In genomic region chr17:74957935-74958549, GRCh38 we compare ENCODE assay signal across 9 cellular contexts. TPM values are rescaled to one million over a fixed set of nuclear protein-coding genes. Genes with fewer than 3 reads are reported as not detected.
DNase-seq lines count a peak whose midpoint lies in the region; ATAC-seq, FAIRE-seq and TF ChIP-seq lines count a peak whose summit lies in the region.
"Had no signal": no experiment of that assay in that cellular context is flagged by ENCODE, and none has a peak within 500 bp of the region (broad histone marks: within the 10 kb centered on the region; RNA-seq: fewer than 3 reads in every experiment).

No MANE protein-coding gene starts in this region.

- intact Hi-C loops in HepG2 (cut with micrococcal nuclease; ENCODE audit: unreplicated experiment): loop anchor here (1.0 kb wide), 1 partner anchor 35 kb away; the partner anchor contains the start of gene USH1G

- peak; percentile 81 for FAIRE-seq in HepG2 (lab: Jason Lieb, UNC)

- peaks cover 10% of the 10 kb centered on the region; the same call in 1 of the 2 replicates for H3K4me1 ChIP-seq in HepG2 (ENCODE audit: insufficient read depth, low read length)

- H3K9me3 ChIP-seq in HepG2 (ENCODE audit: low read length): no peaks in the 10 kb centered on the region

- H3K79me2 ChIP-seq in HepG2 (ENCODE audit: insufficient read depth, low read length): no peaks in the 10 kb centered on the region

- H4K20me1 ChIP-seq in HepG2 (ENCODE audit: insufficient read depth, low read length): no peaks in the 10 kb centered on the region

- no peak overlapping the region for H3K9ac ChIP-seq in HepG2 (ENCODE audit: insufficient read depth, low read depth, low read length)

- no peak overlapping the region for H3K27ac ChIP-seq in caudate nucleus (ENCODE audit: low read depth, low read length)
- H3K27ac ChIP-seq in HepG2 (ENCODE audit: extremely low read length, insufficient read depth, low read length): no peak overlapping the region

- no peaks in the 10 kb centered on the region for H3K36me3 ChIP-seq in HepG2 (replicated peaks in 1 of 2; ENCODE audit: control insufficient read depth in 1 of 2, insufficient read depth in 2 of 2, low read length in 2 of 2)

- peak; percentile 47 to 53 for DNase-seq in NOMO-1 (lab: John Stamatoyannopoulos, UW; ENCODE audit: unreplicated experiment in 2 of 2)
- DNase-seq in NOMO-1 treated with dmso at 0.1 percent for 144 hours (lab: John Stamatoyannopoulos, UW; ENCODE audit: unreplicated experiment): no peak
- peak; percentile 70 for DNase-seq in NCI-H345 (lab: John Stamatoyannopoulos, UW)
- peak; percentile 89 for DNase-seq in activated CD4-positive, CD25-positive, alpha-beta regulatory T cell treated with anti-CD3 and anti-CD28 coated beads, Interleukin-2, amount 50 U/mL, for 72 hours
- peak in 39 of 61 donors; percentile 2 to 66 (median 20) for DNase-seq in caudate nucleus (lab: John Stamatoyannopoulos, UW)
- peak; percentile 41 for DNase-seq in HepG2 (ENCODE audit: low spot score)
- peak; percentile 57 to 77 (median 66) for DNase-seq in stimulated activated CD4-positive, alpha-beta T cell treated with anti-CD3 and anti-CD28 coated beads, TNF-alpha, amount 100 ng/mL, for 48 hours (ENCODE audit: low read depth in 3 of 3)

- no peak for TF ChIP-seq EP300 in HepG2 (IDR thresholded peaks at IDR 0.05; ENCODE audit: low read depth in 2 of 2, low read length in 2 of 2)
- TF ChIP-seq EP300 in HepG2 (CRISPR knock-in tag; IDR thresholded peaks at IDR 0.05; ENCODE audit: borderline replicate concordance): no peak

- peak; percentile 55 for ATAC-seq in HepG2
- no peak for ATAC-seq in GM21619 (IDR thresholded peaks at IDR 0.05; ENCODE audit: unreplicated experiment)

- CTCF ChIA-PET in HepG2 (lab: Yijun Ruan, JAX; ENCODE audit: low intra/inter-chr PET ratio, low total read pairs): interaction anchor here (1.2 to 2.8 kb wide), 6 partner anchors 10 to 167 kb away, joined by 3 to 32 read pairs (median 7); partner anchors contain the start of genes MRPL58, OTOP2 and USH1G

- no peak overlapping the region for H3K4me3 ChIP-seq in HepG2 (replicated peaks in 1 of 3; ENCODE audit: insufficient read depth in 1 of 3, low read depth in 2 of 3, low read length in 3 of 3)

- TF ChIP-seq CTCF in HepG2 (CRISPR knock-in tag; IDR thresholded peaks at IDR 0.05): peak; percentile 96

- no peak overlapping the region for H3K4me2 ChIP-seq in HepG2 (ENCODE audit: low read depth, low read length)

- BruUV-seq in HepG2 (replicated peaks; lab: Mats Ljungman, UMichigan): no TSS peak

- in situ Hi-C loops in HepG2 (cut with HindIII; ENCODE audit: extremely low pct_ligation_motif_present, low pct_unique_long_range_greater_than_20kb): loop anchor here (5.0 kb wide), 1 partner anchor 36 kb away; the partner anchor contains the start of genes OTOP2 and USH1G

- WGBS in HepG2 (ENCODE audit: low lambda C conversion rate): 16% methylated on average over 11 of the region's 26 CpGs

- peaks cover 0 to 8% of the 10 kb centered on the region in 2 experiments; a peak in 2 of 5 replicates for H3K27me3 ChIP-seq in HepG2 (ENCODE audit: control insufficient read depth in 1 of 2, insufficient read depth in 2 of 2, low read length in 2 of 2)

- TF ChIP-seq RAD21 in HepG2 (CRISPR knock-in tag; IDR thresholded peaks at IDR 0.05): peak; percentile 89

- no peak overlapping the region for H2AFZ ChIP-seq in HepG2 (ENCODE audit: low read length)

- POLR2A ChIA-PET in HepG2 (lab: Yijun Ruan, JAX): interaction anchor here (0.7 to 2.6 kb wide), 7 partner anchors 9 to 85 kb away, joined by 3 to 10 read pairs (median 3); partner anchors contain the start of genes FDXR and MRPL58

- TF ChIP-seq POLR2A in HepG2 (IDR thresholded peaks at IDR 0.05; ENCODE audit: insufficient read depth in 1 of 2, low read depth in 2 of 2, low read length in 2 of 2): no peak

RNA-seq across cellular contexts. Expression of gene HID1, which starts 14.5 kb away (rescaled TPM):
- total RNA-seq in HepG2 (2016; rRNA removed; fragmentation: Illumina TruSeq; extraction: Trizol): 1.7 and 2.1 TPM in 2 replicates
- 0.53 TPM in 1 of 2 replicates, not detected in the other for total RNA-seq in HepG2 (2016; cell fraction: cytosol; rRNA removed; fragmentation: Illumina TruSeq; extraction: Trizol; ENCODE audit: low read depth)
- 1.7 and 2.0 TPM in 2 replicates for total RNA-seq in HepG2 (2016; cell fraction: insoluble cytoplasmic fraction; rRNA removed; fragmentation: Illumina TruSeq; extraction: Trizol)
- 0.48 and 1.1 TPM in 2 replicates for total RNA-seq in HepG2 (2016; cell fraction: membrane; rRNA removed; fragmentation: Illumina TruSeq; extraction: Trizol)
- total RNA-seq in HepG2 (2016; cell fraction: nucleus; rRNA removed; fragmentation: Illumina TruSeq; extraction: Trizol): 1.4 and 3.5 TPM in 2 replicates
- 10.6 and 17.1 TPM in 2 replicates for polyA plus RNA-seq in HepG2 (2011; rRNA removed)
- 3.8 and 4.4 TPM in 2 replicates for polyA plus RNA-seq in HepG2 (2011; cell fraction: cytosol; rRNA removed)
- polyA plus RNA-seq in HepG2 (2011; cell fraction: nucleus; rRNA removed): 65.2 and 76.6 TPM in 2 replicates
- 6.0 and 18.4 TPM in 2 replicates for polyA plus RNA-seq in HepG2 (2012)
- polyA plus RNA-seq in HepG2 (2016; cell fraction: cytosol; fragmentation: Illumina TruSeq; extraction: Trizol; ENCODE audit: low read depth): 0.52 and 0.83 TPM in 2 replicates
- polyA plus RNA-seq in HepG2 (2016; cell fraction: insoluble cytoplasmic fraction; fragmentation: Illumina TruSeq; extraction: Trizol; ENCODE audit: low read depth): 2.4 and 3.5 TPM in 2 replicates
- 1.6 and 1.8 TPM in 2 replicates for polyA plus RNA-seq in HepG2 (2016; cell fraction: membrane; fragmentation: Illumina TruSeq; extraction: Trizol; ENCODE audit: low read depth)
- 6.5 and 7.2 TPM in 2 replicates for polyA plus RNA-seq in HepG2 (2016; cell fraction: nucleus; fragmentation: Illumina TruSeq; extraction: Trizol; ENCODE audit: insufficient read depth, low read depth)
- polyA minus RNA-seq in HepG2 (2011; rRNA and poly(A)+ RNA removed; ENCODE audit: low replicate concordance): 0.19 and 15.2 TPM in 2 replicates
- 2.5 and 3.1 TPM in 2 replicates for polyA minus RNA-seq in HepG2 (2011; cell fraction: cytosol; rRNA and poly(A)+ RNA removed)
- polyA minus RNA-seq in HepG2 (2011; cell fraction: nucleus; rRNA and poly(A)+ RNA removed): 8.4 and 9.3 TPM in 2 replicates

RNA-seq across cellular contexts. Expression of gene OTOP3, which starts 22.3 kb away (rescaled TPM):
- total RNA-seq in HepG2 (2016; rRNA removed; fragmentation: Illumina TruSeq; extraction: Trizol): not detected in 2 replicates
- total RNA-seq in HepG2 (2016; cell fraction: cytosol; rRNA removed; fragmentation: Illumina TruSeq; extraction: Trizol; ENCODE audit: low read depth): not detected in 2 replicates
- total RNA-seq in HepG2 (2016; cell fraction: insoluble cytoplasmic fraction; rRNA removed; fragmentation: Illumina TruSeq; extraction: Trizol): not detected in 2 replicates
- total RNA-seq in HepG2 (2016; cell fraction: membrane; rRNA removed; fragmentation: Illumina TruSeq; extraction: Trizol): not detected in 2 replicates
- total RNA-seq in HepG2 (2016; cell fraction: nucleus; rRNA removed; fragmentation: Illumina TruSeq; extraction: Trizol): not detected in 2 replicates
- not detected in 2 replicates for polyA plus RNA-seq in HepG2 (2011; rRNA removed)
- polyA plus RNA-seq in HepG2 (2011; cell fraction: cytosol; rRNA removed): not detected in 2 replicates
- not detected in 2 replicates for polyA plus RNA-seq in HepG2 (2011; cell fraction: nucleus; rRNA removed)
- polyA plus RNA-seq in HepG2 (2012): not detected in 2 replicates
- polyA plus RNA-seq in HepG2 (2016; cell fraction: cytosol; fragmentation: Illumina TruSeq; extraction: Trizol; ENCODE audit: low read depth): not detected in 2 replicates
- polyA plus RNA-seq in HepG2 (2016; cell fraction: insoluble cytoplasmic fraction; fragmentation: Illumina TruSeq; extraction: Trizol; ENCODE audit: low read depth): not detected in 2 replicates
- not detected in 2 replicates for polyA plus RNA-seq in HepG2 (2016; cell fraction: membrane; fragmentation: Illumina TruSeq; extraction: Trizol; ENCODE audit: low read depth)
- polyA plus RNA-seq in HepG2 (2016; cell fraction: nucleus; fragmentation: Illumina TruSeq; extraction: Trizol; ENCODE audit: insufficient read depth, low read depth): not detected in 2 replicates
- not detected in 2 replicates for polyA minus RNA-seq in HepG2 (2011; rRNA and poly(A)+ RNA removed; ENCODE audit: low replicate concordance)
- polyA minus RNA-seq in HepG2 (2011; cell fraction: cytosol; rRNA and poly(A)+ RNA removed): not detected in 2 replicates
- not detected in 2 replicates for polyA minus RNA-seq in HepG2 (2011; cell fraction: nucleus; rRNA and poly(A)+ RNA removed)
- total RNA-seq: mononuclear cell had no signal

RNA-seq across cellular contexts. Expression of gene CDR2L, which starts 29.4 kb away (rescaled TPM):
- 1.9 and 2.1 TPM in 2 replicates for total RNA-seq in HepG2 (2016; rRNA removed; fragmentation: Illumina TruSeq; extraction: Trizol)
- total RNA-seq in HepG2 (2016; cell fraction: cytosol; rRNA removed; fragmentation: Illumina TruSeq; extraction: Trizol; ENCODE audit: low read depth): 0.62 and 0.81 TPM in 2 replicates
- total RNA-seq in HepG2 (2016; cell fraction: insoluble cytoplasmic fraction; rRNA removed; fragmentation: Illumina TruSeq; extraction: Trizol): 1.8 and 2.1 TPM in 2 replicates
- 2.5 and 2.7 TPM in 2 replicates for total RNA-seq in HepG2 (2016; cell fraction: membrane; rRNA removed; fragmentation: Illumina TruSeq; extraction: Trizol)
- total RNA-seq in HepG2 (2016; cell fraction: nucleus; rRNA removed; fragmentation: Illumina TruSeq; extraction: Trizol): 1.7 TPM in 2 replicates
- 1.9 and 2.1 TPM in 2 replicates for polyA plus RNA-seq in HepG2 (2011; rRNA removed)
- polyA plus RNA-seq in HepG2 (2011; cell fraction: cytosol; rRNA removed): 1.3 and 2.5 TPM in 2 replicates
- polyA plus RNA-seq in HepG2 (2011; cell fraction: nucleus; rRNA removed): 3.2 and 3.4 TPM in 2 replicates
- 0.63 and 2.1 TPM in 2 replicates for polyA plus RNA-seq in HepG2 (2012)
- 0.72 and 1.0 TPM in 2 replicates for polyA plus RNA-seq in HepG2 (2016; cell fraction: cytosol; fragmentation: Illumina TruSeq; extraction: Trizol; ENCODE audit: low read depth)
- polyA plus RNA-seq in HepG2 (2016; cell fraction: insoluble cytoplasmic fraction; fragmentation: Illumina TruSeq; extraction: Trizol; ENCODE audit: low read depth): 2.8 and 3.4 TPM in 2 replicates
- polyA plus RNA-seq in HepG2 (2016; cell fraction: membrane; fragmentation: Illumina TruSeq; extraction: Trizol; ENCODE audit: low read depth): 2.1 and 2.5 TPM in 2 replicates
- polyA plus RNA-seq in HepG2 (2016; cell fraction: nucleus; fragmentation: Illumina TruSeq; extraction: Trizol; ENCODE audit: insufficient read depth, low read depth): 3.0 and 3.9 TPM in 2 replicates
- polyA minus RNA-seq in HepG2 (2011; rRNA and poly(A)+ RNA removed; ENCODE audit: low replicate concordance): 3.6 and 20.5 TPM in 2 replicates
- 1.3 and 2.9 TPM in 2 replicates for polyA minus RNA-seq in HepG2 (2011; cell fraction: cytosol; rRNA and poly(A)+ RNA removed)
- 0.50 and 0.90 TPM in 2 replicates for polyA minus RNA-seq in HepG2 (2011; cell fraction: nucleus; rRNA and poly(A)+ RNA removed)

RNA-seq across cellular contexts. Expression of gene OTOP2, which starts 34.0 kb away (rescaled TPM):
- not detected in 2 replicates for total RNA-seq in HepG2 (2016; rRNA removed; fragmentation: Illumina TruSeq; extraction: Trizol)
- not detected in 2 replicates for total RNA-seq in HepG2 (2016; cell fraction: cytosol; rRNA removed; fragmentation: Illumina TruSeq; extraction: Trizol; ENCODE audit: low read depth)
- total RNA-seq in HepG2 (2016; cell fraction: insoluble cytoplasmic fraction; rRNA removed; fragmentation: Illumina TruSeq; extraction: Trizol): not detected in 2 replicates
- total RNA-seq in HepG2 (2016; cell fraction: membrane; rRNA removed; fragmentation: Illumina TruSeq; extraction: Trizol): not detected in 2 replicates
- not detected in 2 replicates for total RNA-seq in HepG2 (2016; cell fraction: nucleus; rRNA removed; fragmentation: Illumina TruSeq; extraction: Trizol)
- polyA plus RNA-seq in HepG2 (2011; rRNA removed): not detected in 2 replicates
- polyA plus RNA-seq in HepG2 (2011; cell fraction: cytosol; rRNA removed): not detected in 2 replicates
- 0.06 TPM in 1 of 2 replicates, not detected in the other for polyA plus RNA-seq in HepG2 (2011; cell fraction: nucleus; rRNA removed)
- polyA plus RNA-seq in HepG2 (2012): not detected in 2 replicates
- polyA plus RNA-seq in HepG2 (2016; cell fraction: cytosol; fragmentation: Illumina TruSeq; extraction: Trizol; ENCODE audit: low read depth): not detected in 2 replicates
- polyA plus RNA-seq in HepG2 (2016; cell fraction: insoluble cytoplasmic fraction; fragmentation: Illumina TruSeq; extraction: Trizol; ENCODE audit: low read depth): not detected in 2 replicates
- polyA plus RNA-seq in HepG2 (2016; cell fraction: membrane; fragmentation: Illumina TruSeq; extraction: Trizol; ENCODE audit: low read depth): not detected in 2 replicates
- not detected in 2 replicates for polyA plus RNA-seq in HepG2 (2016; cell fraction: nucleus; fragmentation: Illumina TruSeq; extraction: Trizol; ENCODE audit: insufficient read depth, low read depth)
- polyA minus RNA-seq in HepG2 (2011; rRNA and poly(A)+ RNA removed; ENCODE audit: low replicate concordance): not detected in 2 replicates
- polyA minus RNA-seq in HepG2 (2011; cell fraction: cytosol; rRNA and poly(A)+ RNA removed): not detected in 2 replicates
- not detected in 2 replicates for polyA minus RNA-seq in HepG2 (2011; cell fraction: nucleus; rRNA and poly(A)+ RNA removed)
- total RNA-seq: mononuclear cell had no signal

RNA-seq across cellular contexts. Expression of gene USH1G, which starts 35.0 kb away (rescaled TPM):
- total RNA-seq in HepG2 (2016; rRNA removed; fragmentation: Illumina TruSeq; extraction: Trizol): 0.04 TPM in 1 of 2 replicates, not detected in the other
- total RNA-seq in HepG2 (2016; cell fraction: cytosol; rRNA removed; fragmentation: Illumina TruSeq; extraction: Trizol; ENCODE audit: low read depth): not detected in 2 replicates
- total RNA-seq in HepG2 (2016; cell fraction: insoluble cytoplasmic fraction; rRNA removed; fragmentation: Illumina TruSeq; extraction: Trizol): not detected in 2 replicates
- total RNA-seq in HepG2 (2016; cell fraction: membrane; rRNA removed; fragmentation: Illumina TruSeq; extraction: Trizol): not detected in 2 replicates
- not detected in 2 replicates for total RNA-seq in HepG2 (2016; cell fraction: nucleus; rRNA removed; fragmentation: Illumina TruSeq; extraction: Trizol)
- not detected in 2 replicates for polyA plus RNA-seq in HepG2 (2011; rRNA removed)
- polyA plus RNA-seq in HepG2 (2011; cell fraction: cytosol; rRNA removed): 0.01 TPM in 1 of 2 replicates, not detected in the other
- 0.03 and 0.08 TPM in 2 replicates for polyA plus RNA-seq in HepG2 (2011; cell fraction: nucleus; rRNA removed)
- polyA plus RNA-seq in HepG2 (2012): not detected in 2 replicates
- not detected in 2 replicates for polyA plus RNA-seq in HepG2 (2016; cell fraction: cytosol; fragmentation: Illumina TruSeq; extraction: Trizol; ENCODE audit: low read depth)
- not detected in 2 replicates for polyA plus RNA-seq in HepG2 (2016; cell fraction: insoluble cytoplasmic fraction; fragmentation: Illumina TruSeq; extraction: Trizol; ENCODE audit: low read depth)
- polyA plus RNA-seq in HepG2 (2016; cell fraction: membrane; fragmentation: Illumina TruSeq; extraction: Trizol; ENCODE audit: low read depth): not detected in 2 replicates
- not detected in 2 replicates for polyA plus RNA-seq in HepG2 (2016; cell fraction: nucleus; fragmentation: Illumina TruSeq; extraction: Trizol; ENCODE audit: insufficient read depth, low read depth)
- polyA minus RNA-seq in HepG2 (2011; rRNA and poly(A)+ RNA removed; ENCODE audit: low replicate concordance): 0.05 TPM in 1 of 2 replicates, not detected in the other
- not detected in 2 replicates for polyA minus RNA-seq in HepG2 (2011; cell fraction: cytosol; rRNA and poly(A)+ RNA removed)
- polyA minus RNA-seq in HepG2 (2011; cell fraction: nucleus; rRNA and poly(A)+ RNA removed): 0.12 and 0.13 TPM in 2 replicates
- total RNA-seq: mononuclear cell had no signal
